ENCODE assay signal across 8 cellular contexts in the genomic region with DNA sequence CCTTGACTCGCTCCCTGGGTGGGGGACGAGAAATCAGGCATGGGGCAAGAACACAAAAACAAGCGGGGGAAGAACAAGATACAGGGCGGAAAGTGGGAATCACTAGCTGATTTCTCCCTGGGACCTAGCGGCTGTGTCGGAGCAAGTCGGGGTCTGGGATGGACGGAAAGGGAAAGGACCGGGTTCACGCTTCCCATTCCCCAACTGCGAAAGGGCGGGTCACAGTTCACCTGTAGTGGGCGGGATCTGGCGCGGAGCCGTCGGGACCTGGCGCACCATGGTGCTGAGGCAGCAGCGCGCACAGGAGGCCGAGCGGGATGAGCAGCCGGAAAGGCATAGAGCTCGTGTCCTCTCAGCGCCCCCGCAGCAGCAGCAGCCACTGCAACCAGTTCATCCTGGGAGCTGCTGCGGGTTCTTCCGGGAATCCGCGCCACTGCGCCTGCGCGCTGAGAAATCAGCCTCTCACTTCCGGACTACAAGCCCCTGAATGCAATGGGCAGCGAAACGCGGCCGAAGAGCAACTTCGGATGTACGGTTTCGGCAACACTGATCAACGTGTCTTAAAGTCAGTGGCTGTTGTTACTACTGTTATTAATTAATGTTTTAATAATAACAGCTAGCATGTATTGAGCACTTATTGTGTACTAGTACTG. TPM values are rescaled to one million over a fixed set of nuclear protein-coding genes. Genes with fewer than 3 reads are reported as not detected.
DNase-seq lines count a peak whose midpoint lies in the region; ATAC-seq and TF ChIP-seq lines count a peak whose summit lies in the region.

Gene EDEM2 (minus strand): TSS at position 415 of the 653 bp plus-strand sequence. CDS start 78 bp downstream, at position 337.

- no peaks in the 10 kb centered on the region for H3K27me3 Mint-ChIP-seq in natural killer cell treated with Interleukin-12 subunit alpha and Interleukin-12 subunit beta and Interleukin-15 and Interleukin-18, amount 100 ng/mL, for 72 hours

- peaks cover 36 to 42% of the 10 kb centered on the region in 2 donors for H3K4me1 Mint-ChIP-seq in natural killer cell treated with Interleukin-12 subunit alpha and Interleukin-12 subunit beta and Interleukin-15 and Interleukin-18, amount 100 ng/mL, for 72 hours (ENCODE audit: low read depth in 2 of 2)

- H3K9me3 ChIP-seq in MG63 = no peaks in the 10 kb centered on the region

- H3K36me3 Mint-ChIP-seq in natural killer cell treated with Interleukin-12 subunit alpha and Interleukin-12 subunit beta and Interleukin-15 and Interleukin-18, amount 100 ng/mL, for 72 hours = peaks cover 3% of the 10 kb centered on the region

- H3K36me3 ChIP-seq in H7 (replicated peaks; ENCODE audit: control insufficient read depth, insufficient read depth, low read length) (peaks cover 2% of the 10 kb centered on the region), MG63 (peaks cover 12% of the 10 kb centered on the region)

- H3K27ac Mint-ChIP-seq in natural killer cell treated with Interleukin-12 subunit alpha and Interleukin-12 subunit beta and Interleukin-15 and Interleukin-18, amount 100 ng/mL, for 72 hours = peak within 1 kb of the TSS; percentile 98 to 100

- TF ChIP-seq CTCF in fibroblast of pulmonary artery (IDR thresholded peaks at IDR 0.05; ENCODE audit: low read length, missing control alignments) = no peak

- peak; percentile 97 for DNase-seq in Daoy (ENCODE audit: low read depth)
- DNase-seq in H7 = peak; percentile 94
- DNase-seq in MG63 = peak; percentile 96
- peak; percentile 88 to 91 for DNase-seq in SHP77 (lab: John Stamatoyannopoulos, UW)
- peak; percentile 91 for DNase-seq in activated T-helper 9 cell treated with anti-CD3 and anti-CD28 coated beads, Interleukin-2, amount 50 U/mL, for 16 hours (ENCODE audit: low read depth)
- peak; percentile 97 for DNase-seq in fibroblast of pulmonary artery (ENCODE audit: low read depth)
- peak; percentile 98 for DNase-seq in natural killer cell treated with Interleukin-12 subunit alpha and Interleukin-12 subunit beta and Interleukin-15 and Interleukin-18, amount 100 ng/mL, for 72 hours (ENCODE audit: low spot score)
- peak; percentile 90 for DNase-seq in stimulated activated naive CD4-positive, alpha-beta T cell treated with Interleukin-2 at 50 U/mL for 16 hours (lab: John Stamatoyannopoulos, UW)

- H3K4me3 Mint-ChIP-seq in natural killer cell treated with Interleukin-12 subunit alpha and Interleukin-12 subunit beta and Interleukin-15 and Interleukin-18, amount 100 ng/mL, for 72 hours = peak within 1 kb of the TSS; percentile 93

- H3K9me3 Mint-ChIP-seq in natural killer cell treated with Interleukin-12 subunit alpha and Interleukin-12 subunit beta and Interleukin-15 and Interleukin-18, amount 100 ng/mL, for 72 hours = no peaks in the 10 kb centered on the region

- H3K27me3 ChIP-seq in H7 (ENCODE audit: control insufficient read depth, insufficient read depth, low read length) (no peaks in the 10 kb centered on the region), MG63 (no peaks in the 10 kb centered on the region)

- H3K4me3 ChIP-seq in H7 (ENCODE audit: insufficient read depth, low read depth, low read length) = peak within 1 kb of the TSS; percentile 80
- peak within 1 kb of the TSS; percentile 78 for H3K4me3 ChIP-seq in MG63
- peak within 1 kb of the TSS; percentile 92 for H3K4me3 ChIP-seq in fibroblast of pulmonary artery (replicated peaks; ENCODE audit: low read depth, low read length)

- peak; percentile 95 to 97 for ATAC-seq in natural killer cell treated with Interleukin-12 subunit alpha and Interleukin-12 subunit beta and Interleukin-15 and Interleukin-18, amount 100 ng/mL, for 72 hours

RNA-seq across cellular contexts. Expression of gene EDEM2, which starts in this region (rescaled TPM):
- 22.7 and 25.9 TPM in 2 replicates for total RNA-seq in Daoy (2014; rRNA removed; shearing (Covaris generic))
- total RNA-seq in H7 (2014; rRNA removed; shearing (Covaris generic)) = 26.8 and 36.8 TPM in 2 replicates
- 47.4 and 52.2 TPM in 2 replicates for total RNA-seq in MG63 (2014; rRNA removed; shearing (Covaris generic); ENCODE audit: low replicate concordance)
- total RNA-seq in natural killer cell treated with Interleukin-12 subunit alpha and Interleukin-12 subunit beta and Interleukin-15 and Interleukin-18, amount 100 ng/mL, for 72 hours = 10 to 100 TPM; 27.8 to 29.2 TPM

Comparison
In these comparisons a context has a peak if more than half of its experiments do, and no peak if none do; other contexts are left out.
1. Peak in every context shown above with its lines: DNase-seq, ATAC-seq and H3K4me3 ChIP-seq.